ENCODE assay signal across 38 cellular contexts in the genomic region with DNA sequence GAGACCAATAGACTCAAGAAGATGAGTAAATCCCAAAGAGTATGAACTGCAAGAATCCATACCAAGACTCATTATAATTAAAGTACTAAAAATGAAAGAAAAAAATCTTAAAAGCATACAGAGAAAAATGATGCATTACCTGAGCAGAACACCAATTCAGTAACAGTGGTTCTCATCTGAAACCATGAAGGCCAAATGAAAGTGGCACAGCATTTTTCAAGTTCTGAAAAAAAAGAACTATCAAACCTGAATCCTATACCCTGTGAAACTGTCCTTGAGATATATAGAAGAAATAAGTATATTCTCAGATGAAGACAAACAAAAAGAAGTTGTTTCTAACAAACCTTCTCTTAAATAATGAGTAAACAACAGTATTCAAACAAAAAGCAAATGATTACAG. TPM values are rescaled to one million over a fixed set of nuclear protein-coding genes. Genes with fewer than 3 reads are reported as not detected.
"Had no signal": no experiment of that assay in that cellular context is flagged by ENCODE, and none has a peak within 500 bp of the region (broad histone marks: within the 10 kb centered on the region; RNA-seq: fewer than 3 reads in every experiment).

No MANE protein-coding gene starts in this region.

- DNase-seq: Karpas-422, Kasumi-1, KG1, MG63, MV-4-11, NCI-H1048, NCI-H1092, NCI-H1092 treated with DMSO at 0.1 percent for 48 hours, NCI-H1105, NCI-H1105 treated with DMSO at 0.1 percent for 48 hours, NCI-H1417, NCI-H1417 treated with DMSO at 0.1 percent for 48 hours, NCI-H1436, NCI-H1436 treated with DMSO at 0.1 percent for 48 hours, NCI-H146, NCI-H1694, NCI-H1694 treated with DMSO at 0.1 percent for 48 hours, NCI-H187, NCI-H187 treated with DMSO at 0.1 percent for 48 hours, NCI-H1930, NCI-H2029, NCI-H2029 treated with DMSO at 0.1 percent for 48 hours, NCI-H2081, NCI-H2081 treated with DMSO at 0.1 percent for 48 hours, NCI-H2107, NCI-H2171, NCI-H2171 treated with DMSO at 0.1 percent for 48 hours, NCI-H2227 treated with DMSO at 0.1 percent for 48 hours, NCI-H226, NCI-H345, NCI-H446, NCI-H446 treated with DMSO at 0.1 percent for 48 hours, NCI-H510A had no signal

- H3K36me3 ChIP-seq: MG63 had no signal

- H3K4me3 ChIP-seq: MG63 had no signal

- H3K27me3 ChIP-seq: MG63 had no signal

- H3K27ac ChIP-seq: KMS-11 had no signal

- H3K9ac ChIP-seq: KMS-11 had no signal

- H3K9me3 ChIP-seq: MG63 had no signal

- H3K4me2 ChIP-seq: KMS-11 had no signal

RNA-seq across cellular contexts. Expression of gene TMPRSS11A, which starts 39.6 kb away (rescaled TPM):
- total RNA-seq: LHCN-M2, M059J, MCF 10A, NCI-H460 had no signal
